ENCODE assay signal across 8 cellular contexts in the genomic region with DNA sequence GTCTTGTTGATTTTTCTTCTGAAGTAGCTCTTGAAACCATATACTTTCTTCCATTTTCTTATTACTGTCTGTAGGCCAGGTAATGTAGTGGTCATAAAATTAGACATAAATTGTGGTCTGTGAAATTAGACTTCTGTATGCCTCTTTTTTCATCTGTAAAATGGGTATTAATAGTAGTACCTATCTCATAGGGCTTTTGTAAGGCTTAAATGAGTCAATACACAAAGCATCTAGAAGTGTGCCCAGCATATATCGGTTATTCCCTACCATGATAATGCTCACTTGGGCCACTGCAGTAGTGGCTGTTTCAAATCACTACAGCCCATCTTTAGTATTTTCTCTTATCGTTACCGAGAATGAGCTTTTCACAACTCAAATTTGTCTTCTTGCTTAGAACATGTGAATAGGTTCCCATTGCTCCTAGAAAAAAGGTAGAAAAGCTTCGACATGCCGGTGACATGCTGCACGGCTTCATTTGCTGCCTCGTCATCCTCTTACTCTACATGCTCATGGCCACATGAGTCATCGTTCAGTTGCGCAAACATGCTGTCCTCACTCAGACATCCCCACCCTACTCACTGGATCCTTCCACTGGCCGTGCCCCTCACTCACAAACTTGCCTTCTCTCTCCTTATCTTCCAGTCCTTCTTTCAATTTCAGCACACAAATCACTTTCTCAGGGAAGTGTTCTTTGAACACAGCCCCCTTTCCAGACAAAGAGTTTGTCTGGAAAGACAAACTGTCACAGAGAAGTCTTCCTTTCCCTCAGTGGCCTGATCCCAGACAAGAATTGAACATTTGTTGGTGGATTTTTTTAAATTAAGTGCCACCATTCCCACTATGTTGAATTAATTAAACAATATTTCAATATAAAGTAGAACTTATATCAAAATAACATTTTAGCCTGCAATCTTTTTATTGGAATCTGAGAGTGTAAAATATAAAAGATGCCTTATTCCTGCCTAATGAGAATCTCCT. TPM values are rescaled to one million over a fixed set of nuclear protein-coding genes. Genes with fewer than 3 reads are reported as not detected.
DNase-seq lines count a peak whose midpoint lies in the region; ATAC-seq and TF ChIP-seq lines count a peak whose summit lies in the region.

No MANE protein-coding gene starts in this region.

- peak overlapping the region; percentile 37 for H3K9ac ChIP-seq in mesenchymal stem cell (ENCODE audit: low read length)

- TF ChIP-seq CTCF in body of pancreas (IDR thresholded peaks at IDR 0.05): no peak

- no peak overlapping the region for H2BK120ac ChIP-seq in mesenchymal stem cell (ENCODE audit: low read depth, low read length)

- H3K4me3 Mint-ChIP-seq in activated T-cell treated with anti-CD3 and anti-CD28 coated beads, Interleukin-2, amount 50 U/mL, for 4 hours: no peak overlapping the region

- 65 to 70% methylated on average over 10 of the region's 10 CpGs for WGBS in body of pancreas, 2 donors
- WGBS in mesenchymal stem cell: 34% methylated on average over 10 of the region's 10 CpGs

- no peaks in the 10 kb centered on the region for H3K36me3 ChIP-seq in body of pancreas (replicated peaks in 1 of 2; ENCODE audit: insufficient read depth in 1 of 2, low read depth in 2 of 2)
- H3K36me3 ChIP-seq in mesenchymal stem cell (ENCODE audit: control insufficient read depth in 1 of 2, insufficient read depth in 2 of 2, low read depth in 1 of 2, low read length in 2 of 2): no peaks in the 10 kb centered on the region
- H3K36me3 ChIP-seq in effector memory CD4-positive, alpha-beta T cell (ENCODE audit: control insufficient read depth, insufficient read depth, low read length): no peaks in the 10 kb centered on the region

- H2BK15ac ChIP-seq in mesenchymal stem cell (ENCODE audit: low read depth, poor library complexity, severe bottlenecking): no peak overlapping the region

- no peak for TF ChIP-seq POLR2A in body of pancreas (IDR thresholded peaks at IDR 0.05)

- no peak overlapping the region for H4K8ac ChIP-seq in mesenchymal stem cell (ENCODE audit: low read length)

- intact Hi-C loops in body of pancreas (cut with DNase I): no loop called here

- H2AFZ ChIP-seq in mesenchymal stem cell (ENCODE audit: low read depth, low read length): no peak overlapping the region

- no peak overlapping the region for H2BK5ac ChIP-seq in mesenchymal stem cell (ENCODE audit: low read depth, low read length, poor library complexity, severe bottlenecking)

- no peak for ATAC-seq in body of pancreas
- ATAC-seq in activated T-cell treated with anti-CD3 and anti-CD28 coated beads, Interleukin-2, amount 50 U/mL, for 4 hours: no peak

- no peak overlapping the region for H3K14ac ChIP-seq in mesenchymal stem cell (ENCODE audit: low read length in 2 of 2)

- H3K27me3 Mint-ChIP-seq in activated T-cell treated with anti-CD3 and anti-CD28 coated beads, Interleukin-2, amount 50 U/mL, for 4 hours (ENCODE audit: low read depth): no peaks in the 10 kb centered on the region

- H2AK5ac ChIP-seq in mesenchymal stem cell (ENCODE audit: low read length, severe bottlenecking): no peak overlapping the region

- H3K4me3 ChIP-seq in body of pancreas (no peak overlapping the region), mesenchymal stem cell (ENCODE audit: insufficient read depth in 1 of 2, low read depth in 1 of 2, low read length in 2 of 2) (no peak overlapping the region)
- no peak overlapping the region for H3K4me3 ChIP-seq in effector memory CD4-positive, alpha-beta T cell (ENCODE audit: insufficient read depth, low read depth, low read length, poor library complexity, severe bottlenecking)

- no peaks in the 10 kb centered on the region for H3K79me1 ChIP-seq in mesenchymal stem cell (replicated peaks; ENCODE audit: low read length, poor library complexity, severe bottlenecking)

- peak overlapping the region in 1 of 2 experiments; percentile 63 for H2BK12ac ChIP-seq in mesenchymal stem cell (ENCODE audit: low read length in 2 of 2)

- no peak overlapping the region for H3K23ac ChIP-seq in mesenchymal stem cell (ENCODE audit: low read length in 2 of 2)

- H3K36me3 Mint-ChIP-seq in activated T-cell treated with anti-CD3 and anti-CD28 coated beads, Interleukin-2, amount 50 U/mL, for 4 hours (ENCODE audit: insufficient read depth): no peaks in the 10 kb centered on the region

- H3K18ac ChIP-seq in mesenchymal stem cell (ENCODE audit: low read depth in 1 of 2, low read length in 2 of 2): peak overlapping the region in 1 of 2 experiments; percentile 4

- H3K4me2 ChIP-seq in mesenchymal stem cell (ENCODE audit: low read length, poor library complexity, severe bottlenecking): no peak overlapping the region

- no peaks in the 10 kb centered on the region for H3K9me3 ChIP-seq in body of pancreas
- H3K9me3 ChIP-seq in mesenchymal stem cell (ENCODE audit: control insufficient read depth, low read length): no peaks in the 10 kb centered on the region
- H3K9me3 ChIP-seq in effector memory CD4-positive, alpha-beta T cell (ENCODE audit: control insufficient read depth, low read length): no peaks in the 10 kb centered on the region

- H3K4ac ChIP-seq in mesenchymal stem cell (ENCODE audit: low read depth in 1 of 2, low read length in 2 of 2): no peak overlapping the region

- H3K27ac ChIP-seq in body of pancreas: no peak overlapping the region
- H3K27ac ChIP-seq in mesenchymal stem cell (ENCODE audit: low read length, poor library complexity, severe bottlenecking): no peak overlapping the region
- H3K27ac ChIP-seq in effector memory CD4-positive, alpha-beta T cell (ENCODE audit: insufficient read depth, low read length, poor library complexity, severe bottlenecking): no peak overlapping the region

- no peaks in the 10 kb centered on the region for H3K9me3 Mint-ChIP-seq in activated T-cell treated with anti-CD3 and anti-CD28 coated beads, Interleukin-2, amount 50 U/mL, for 4 hours

- H4K91ac ChIP-seq in mesenchymal stem cell (ENCODE audit: low read length): no peak overlapping the region

- H3K27me3 ChIP-seq in body of pancreas: no peaks in the 10 kb centered on the region
- no peaks in the 10 kb centered on the region for H3K27me3 ChIP-seq in mesenchymal stem cell (ENCODE audit: control insufficient read depth in 1 of 2, insufficient read depth in 1 of 2, low read length in 2 of 2)
- H3K27me3 ChIP-seq in effector memory CD4-positive, alpha-beta T cell (replicated peaks; ENCODE audit: control insufficient read depth, insufficient read depth, low read length, poor library complexity, severe bottlenecking): no peaks in the 10 kb centered on the region

- H3K4me1 ChIP-seq in body of pancreas (no peaks in the 10 kb centered on the region), mesenchymal stem cell (ENCODE audit: control insufficient read depth, insufficient read depth, low read depth, low read length) (peaks cover 2% of the 10 kb centered on the region)
- H3K4me1 ChIP-seq in effector memory CD4-positive, alpha-beta T cell (ENCODE audit: control insufficient read depth, insufficient read depth, low read length, poor library complexity, severe bottlenecking): no peaks in the 10 kb centered on the region

- DNase-seq in AG08395 (ENCODE audit: low spot score): peak; percentile 89
- DNase-seq in Kasumi-1 (lab: John Stamatoyannopoulos, UW): peak; percentile 3 to 4
- DNase-seq in body of pancreas: peak; percentile 20 to 76 (median 42)
- DNase-seq in mesenchymal stem cell: peak; percentile 97
- DNase-seq in effector memory CD4-positive, alpha-beta T cell: no peak
- DNase-seq in activated T-cell treated with anti-CD3 and anti-CD28 coated beads, Interleukin-2, amount 50 U/mL, for 4 hours: no peak
- DNase-seq in NCI-H1048 (lab: John Stamatoyannopoulos, UW): no peak
- DNase-seq in NCI-H446 (lab: John Stamatoyannopoulos, UW): no peak

- peaks cover 12% of the 10 kb centered on the region for H3K4me1 Mint-ChIP-seq in activated T-cell treated with anti-CD3 and anti-CD28 coated beads, Interleukin-2, amount 50 U/mL, for 4 hours (ENCODE audit: low read depth)

RNA-seq across cellular contexts. Expression of a gene that starts 32.2 kb away (rescaled TPM):
- not detected for total RNA-seq in body of pancreas
- 0.03 TPM for polyA plus RNA-seq in mesenchymal stem cell (2013, experiment 1 of 2)
- 0.01 TPM for polyA plus RNA-seq in mesenchymal stem cell (2013, experiment 2 of 2)
- total RNA-seq in activated T-cell treated with anti-CD3 and anti-CD28 coated beads, Interleukin-2, amount 50 U/mL, for 4 hours: not detected

RNA-seq across cellular contexts. Expression of a gene that starts 50.0 kb away (rescaled TPM):
- total RNA-seq in body of pancreas: 1 to 10 TPM; 4.4 to 5.6 TPM
- polyA plus RNA-seq in mesenchymal stem cell (2013, experiment 1 of 2): 12.3 TPM
- 13.6 TPM for polyA plus RNA-seq in mesenchymal stem cell (2013, experiment 2 of 2)
- total RNA-seq in activated T-cell treated with anti-CD3 and anti-CD28 coated beads, Interleukin-2, amount 50 U/mL, for 4 hours: 10 to 100 TPM; 13.7 to 15.2 (median 14.9) TPM

Comparison
In these comparisons a context has a peak if more than half of its experiments do, and no peak if none do; other contexts are left out.
1. DNase-seq: peak in AG08395 (single experiment), Kasumi-1 (2 of 2), body of pancreas (4 of 4) and mesenchymal stem cell (single experiment); none in effector memory CD4-positive, alpha-beta T cell (0 of 3), activated T-cell treated with anti-CD3 and anti-CD28 coated beads, Interleukin-2, amount 50 U/mL, for 4 hours (single experiment), NCI-H1048 (single experiment) and NCI-H446 (0 of 2).